ENCODE assay signal across 8 cellular contexts in genomic region chr15:65832549-65833364, GRCh38. TPM values are rescaled to one million over a fixed set of nuclear protein-coding genes. Genes with fewer than 3 reads are reported as not detected.
DNase-seq lines count a peak whose midpoint lies in the region; ATAC-seq, FAIRE-seq and TF ChIP-seq lines count a peak whose summit lies in the region.

No MANE protein-coding gene starts in this region.

- H3K4me1 ChIP-seq in iPS-15b (ENCODE audit: control insufficient read depth, insufficient read depth, low read length) = peaks cover 17% of the 10 kb centered on the region

- peak overlapping the region; percentile 70 for H3K9ac ChIP-seq in iPS-15b (ENCODE audit: low read depth, low read length)

- DNase-seq in A172 (ENCODE audit: low spot score) (peak; percentile 92), NCI-H2107 (lab: John Stamatoyannopoulos, UW) (peak; percentile 91), UCSD-AML1 (lab: John Stamatoyannopoulos, UW; ENCODE audit: unreplicated experiment) (peak; percentile 91), bronchial epithelial cell (ENCODE audit: low read depth) (peak; percentile 89), sciatic nerve (ENCODE audit: low spot score) (peak; percentile 92)

- FAIRE-seq in bronchial epithelial cell (lab: Jason Lieb, UNC) = no peak

- intact Hi-C loops in sciatic nerve (cut with DNase I) = no loop called here

- no peaks in the 10 kb centered on the region for H3K9me3 ChIP-seq in iPS-15b (ENCODE audit: control insufficient read depth, insufficient read depth, low read length)

- peak; percentile 42 for ATAC-seq in GM21786 (IDR thresholded peaks at IDR 0.05; ENCODE audit: unreplicated experiment)
- ATAC-seq in sciatic nerve = peak; percentile 96
- ATAC-seq in HG03097 (IDR thresholded peaks at IDR 0.05; ENCODE audit: low FRiP score, unreplicated experiment) = no peak

- H3K4me3 ChIP-seq in bronchial epithelial cell (ENCODE audit: low read depth, low read length) (no peak overlapping the region), iPS-15b (ENCODE audit: low read depth, low read length) (peak overlapping the region; percentile 27)

- H3K27me3 ChIP-seq in bronchial epithelial cell (ENCODE audit: control insufficient read depth, insufficient read depth, low read length) = no peaks in the 10 kb centered on the region
- no peaks in the 10 kb centered on the region for H3K27me3 ChIP-seq in iPS-15b (ENCODE audit: control insufficient read depth, insufficient read depth, low read length)

- H3K36me3 ChIP-seq in bronchial epithelial cell (ENCODE audit: control insufficient read depth, insufficient read depth, low read length) (no peaks in the 10 kb centered on the region), iPS-15b (ENCODE audit: control insufficient read depth, insufficient read depth, low read length) (no peaks in the 10 kb centered on the region)

- TF ChIP-seq CTCF in bronchial epithelial cell (IDR thresholded peaks at IDR 0.05; ENCODE audit: insufficient read depth, low read length, severe bottlenecking) = peak; percentile 40

RNA-seq across cellular contexts. Expression of gene RAB11A, which starts 36.5 kb away (rescaled TPM):
- 271 and 277 TPM in 2 replicates for total RNA-seq in A172 (2014; rRNA removed; shearing (Covaris generic))
- total RNA-seq in bronchial epithelial cell (167 and 195 TPM in 2 replicates), sciatic nerve (154 TPM)

RNA-seq across cellular contexts. Expression of gene DENND4A, which starts 40.7 kb away (rescaled TPM):
- 4.6 and 10.3 TPM in 2 replicates for total RNA-seq in A172 (2014; rRNA removed; shearing (Covaris generic))
- total RNA-seq in bronchial epithelial cell = 11.1 and 12.0 TPM in 2 replicates
- 46.5 TPM for total RNA-seq in sciatic nerve
